ENCODE assay signal across 19 cellular contexts in genomic region chr5:177089146-177089545, GRCh38. TPM values are rescaled to one million over a fixed set of nuclear protein-coding genes. Genes with fewer than 3 reads are reported as not detected.
DNase-seq lines count a peak whose midpoint lies in the region; ATAC-seq, FAIRE-seq and TF ChIP-seq lines count a peak whose summit lies in the region.
"Had no signal": no experiment of that assay in that cellular context is flagged by ENCODE, and none has a peak within 500 bp of the region (broad histone marks: within the 10 kb centered on the region; RNA-seq: fewer than 3 reads in every experiment).

No MANE protein-coding gene starts in this region.

- H3K27me3 ChIP-seq in SJCRH30 = no peaks in the 10 kb centered on the region
- no peaks in the 10 kb centered on the region for H3K27me3 ChIP-seq in small intestine (ENCODE audit: control insufficient read depth in 2 of 2, insufficient read depth in 2 of 2, low read length in 2 of 2)

- peaks cover 13% of the 10 kb centered on the region for H3K36me3 Mint-ChIP-seq in progenitor cell of endocrine pancreas (ENCODE audit: insufficient read depth)
- H3K36me3 Mint-ChIP-seq: CD4-positive, alpha-beta memory T cell had no signal

- H3K9me3 ChIP-seq in A549 (no peaks in the 10 kb centered on the region), SJCRH30 (replicated peaks) (no peaks in the 10 kb centered on the region), small intestine (ENCODE audit: control insufficient read depth, low read depth) (no peaks in the 10 kb centered on the region)

- H3K4me1 Mint-ChIP-seq in progenitor cell of endocrine pancreas (ENCODE audit: low read depth) = peaks cover 36% of the 10 kb centered on the region

- TF ChIP-seq RAD21 in A549 (conservative IDR thresholded peaks at IDR 0.05 in 1 of 2, IDR thresholded peaks at IDR 0.05 in 1 of 2) = no peak

- peak overlapping the region; percentile 70 for H3K4me3 Mint-ChIP-seq in progenitor cell of endocrine pancreas (ENCODE audit: low read depth)
- H3K4me3 Mint-ChIP-seq: nephron progenitor cell; T-helper 2 cell treated with Interferon-gamma antibody and Interleukin-4, amounts not matched to agents 5 μg/mL and 100 μg/mL, for 36 hours had no signal

- peaks cover 63% of the 10 kb centered on the region for H3K36me3 ChIP-seq in SJCRH30
- no peaks in the 10 kb centered on the region for H3K36me3 ChIP-seq in small intestine (ENCODE audit: control insufficient read depth in 2 of 2, insufficient read depth in 2 of 2, low read length in 2 of 2)

- no peak for ATAC-seq in A549
- ATAC-seq in Right ventricle myocardium superior (ENCODE audit: poor library complexity) = peak; percentile 61
- ATAC-seq in HG03457 (IDR thresholded peaks at IDR 0.05; ENCODE audit: unreplicated experiment) = no peak

- no peaks in the 10 kb centered on the region for H3K27me3 Mint-ChIP-seq in progenitor cell of endocrine pancreas

- POLR2A ChIA-PET in A549 (lab: Yijun Ruan, JAX) = interaction anchor here (0.6 kb wide), 1 partner anchor 22 kb away, joined by 3 read pairs; no protein-coding TSS in a partner anchor

- TF ChIP-seq CTCF in A549 (IDR thresholded peaks at IDR 0.05) = no peak
- TF ChIP-seq CTCF in progenitor cell of endocrine pancreas (IDR thresholded peaks at IDR 0.05; ENCODE audit: unreplicated experiment) = no peak

- H3K27ac ChIP-seq in A549 (peak overlapping the region in 1 of 2 experiments; percentile 69; a peak in 2 of 6 replicates), SJCRH30 (peak overlapping the region; percentile 92; the same call in 1 of the 2 replicates), small intestine (ENCODE audit: low read depth in 1 of 2, low read length in 1 of 2) (peak overlapping the region in 1 of 2 donors; percentile 17)

- H3K9me3 Mint-ChIP-seq in progenitor cell of endocrine pancreas (ENCODE audit: low read depth) = no peaks in the 10 kb centered on the region
- H3K9me3 Mint-ChIP-seq: CD4-positive, alpha-beta memory T cell; nephron progenitor cell; T-helper 2 cell treated with Interferon-gamma antibody and Interleukin-4, amounts not matched to agents 5 μg/mL and 100 μg/mL, for 36 hours had no signal

- peak overlapping the region; percentile 91 for H3K4me2 ChIP-seq in A549

- intact Hi-C loops in Right ventricle myocardium superior (cut with DNase I) = no loop called here

- 64% methylated on average over 5 of the region's 5 CpGs for WGBS in A549 (ENCODE audit: missing lambda C conversion rate)
- WGBS in small intestine, 3 donors = 20 to 30% (median 28%) methylated on average over 5 of the region's 5 CpGs

- H3K4me1 ChIP-seq in A549 (peaks cover 35% of the 10 kb centered on the region), SJCRH30 (peaks cover 48% of the 10 kb centered on the region), small intestine (ENCODE audit: control insufficient read depth in 2 of 2, insufficient read depth in 1 of 2, low read depth in 1 of 2, low read length in 1 of 2) (peaks cover 0 to 6% of the 10 kb centered on the region in 2 donors)

- no peak for DNase-seq in A549 (ENCODE audit: low read depth in 1 of 2, low spot score in 1 of 2)
- no peak for DNase-seq in SJCRH30
- DNase-seq in Right ventricle myocardium superior = peak; percentile 79
- no peak for DNase-seq in progenitor cell of endocrine pancreas (ENCODE audit: low spot score, unreplicated experiment)
- no peak for DNase-seq in small intestine
- DNase-seq in activated CD8-positive, alpha-beta memory T cell treated with anti-CD3 and anti-CD28 coated beads, Interleukin-2, amount 50 U/mL, for 48 hours = no peak
- DNase-seq in activated T-cell treated with anti-CD3 and anti-CD28 coated beads, Interleukin-2, amount 50 U/mL, for 48 hours = no peak
- DNase-seq: activated CD4-positive, alpha-beta T cell treated with anti-CD3 and anti-CD28 coated beads for 1 hour; activated gamma-delta T cell; anterior cingulate cortex; CD4-positive, alpha-beta memory T cell; Kasumi-1; NCI-H1417; nephron progenitor cell; NK-92 treated with Interleukin-12 subunit alpha and Interleukin-12 subunit beta, amount 100 ng/mL, for 24 hours; SHP77 treated with DMSO at 0.1 percent for 48 hours had no signal

- CTCF ChIA-PET in A549 (lab: Yijun Ruan, JAX) = interaction anchor here (1.0 to 13.8 kb wide), 3 partner anchors 8 to 429 kb away, joined by 3 to 111 read pairs (median 21); no protein-coding TSS in a partner anchor

- H3K27ac Mint-ChIP-seq in progenitor cell of endocrine pancreas = no peak overlapping the region
- H3K27ac Mint-ChIP-seq: T-helper 2 cell treated with Interferon-gamma antibody and Interleukin-4, amounts not matched to agents 5 μg/mL and 100 μg/mL, for 36 hours had no signal

- H3K4me3 ChIP-seq in A549 (no peak overlapping the region), SJCRH30 (peak overlapping the region; percentile 100), small intestine (ENCODE audit: low read depth in 1 of 2, low read length in 2 of 2) (no peak overlapping the region)

- TF ChIP-seq POLR2A in A549 (IDR thresholded peaks at IDR 0.05; ENCODE audit: low read length) = no peak

- no peak for TF ChIP-seq EP300 in A549 (IDR thresholded peaks at IDR 0.05)

- FAIRE-seq in A549 (lab: Jason Lieb, UNC) (no peak), small intestine (lab: Jason Lieb, UNC) (no peak)
- FAIRE-seq: A204.1 had no signal

TF ChIP-seq in A549, 52 proteins besides CTCF, POLR2A, EP300 and RAD21:
- no peak for TF ChIP-seq ZSCAN20 (CRISPR knock-in tag; IDR thresholded peaks at IDR 0.05)
- TF ChIP-seq RNF2 (IDR thresholded peaks at IDR 0.05; ENCODE audit: borderline replicate concordance, low read depth) = no peak
- TF ChIP-seq TFCP2L1 (CRISPR knock-in tag; IDR thresholded peaks at IDR 0.05) = no peak
- TF ChIP-seq CBX2 (IDR thresholded peaks at IDR 0.05; ENCODE audit: borderline replicate concordance, low read depth) = no peak
- TF ChIP-seq ZNF302 (CRISPR knock-in tag; IDR thresholded peaks at IDR 0.05) = no peak
- TF ChIP-seq TP53 (CRISPR knock-in tag; IDR thresholded peaks at IDR 0.05) = no peak
- TF ChIP-seq USF2 (IDR thresholded peaks at IDR 0.05) = no peak
- no peak for TF ChIP-seq ELK1 (IDR thresholded peaks at IDR 0.05; ENCODE audit: low read depth, low read length)
TF ChIP-seq in A549: peak in this region for 0.

RNA-seq across cellular contexts. Expression of gene FGFR4, which starts 2.4 kb away (rescaled TPM):
- polyA plus RNA-seq in A549 (2011; rRNA removed) (31.8 and 34.7 TPM in 2 replicates), A549 (2017; fragmentation: RNase III; extraction: RNeasy Plus Mini Kit Qiagen cat#74134 plus additional on column Dnase treatment) (28.5 to 45.2 TPM (median 39.3 TPM) in 3 replicates), small intestine (10 to 100 TPM in 1 of 3 donors, 1 to 10 TPM in 2; 7.6 to 69.6 (median 9.7) TPM)
- 42.7 and 58.2 TPM in 2 replicates for polyA plus RNA-seq in A549 (2012; cell fraction: cytosol; rRNA removed)
- polyA plus RNA-seq in A549 (2012; cell fraction: nucleus; rRNA removed) = 140 and 196 TPM in 2 replicates
- 46.7 and 47.0 TPM in 2 replicates for polyA minus RNA-seq in A549 (2011; rRNA and poly(A)+ RNA removed)
- total RNA-seq in SJCRH30 (2014; rRNA removed; shearing (Covaris generic)) = 563 and 588 TPM in 2 replicates
- total RNA-seq in Right ventricle myocardium superior (2.3 TPM), progenitor cell of endocrine pancreas (244 and 258 TPM in 2 replicates)
- polyA plus RNA-seq: CD4-positive, alpha-beta memory T cell had no signal

RNA-seq across cellular contexts. Expression of gene NSD1, which starts 44.4 kb away (rescaled TPM):
- 35.5 and 38.2 TPM in 2 replicates for polyA plus RNA-seq in A549 (2011; rRNA removed)
- 6.2 and 8.1 TPM in 2 replicates for polyA plus RNA-seq in A549 (2012; cell fraction: cytosol; rRNA removed)
- 8.4 and 9.5 TPM in 2 replicates for polyA plus RNA-seq in A549 (2012; cell fraction: nucleus; rRNA removed)
- 15.2 to 16.7 TPM (median 16.3 TPM) in 3 replicates for polyA plus RNA-seq in A549 (2017; fragmentation: RNase III; extraction: RNeasy Plus Mini Kit Qiagen cat#74134 plus additional on column Dnase treatment)
- polyA minus RNA-seq in A549 (2011; rRNA and poly(A)+ RNA removed) = 56.8 and 59.0 TPM in 2 replicates
- total RNA-seq in SJCRH30 (2014; rRNA removed; shearing (Covaris generic)) = 3.5 and 5.7 TPM in 2 replicates
- 33.6 TPM for total RNA-seq in Right ventricle myocardium superior
- total RNA-seq in progenitor cell of endocrine pancreas = 168 and 178 TPM in 2 replicates
- 10 to 100 TPM in 1 of 3 donors, 1 to 10 TPM in 2; 4.3 to 17.7 (median 5.4) TPM for polyA plus RNA-seq in small intestine

Comparison
In these comparisons a context has a peak if more than half of its experiments do, and no peak if none do; other contexts are left out.
1. RNA of gene FGFR4, which starts 2.4 kb away (total RNA-seq): 563 to 588 TPM in SJCRH30 and 244 to 258 TPM in progenitor cell of endocrine pancreas; 2.3 TPM in Right ventricle myocardium superior (single experiment); every median in the first group is over 10 times any median in the second.